14 cellular contexts compared by ENCODE assay signal in genomic region chr1:160578694-160579191, GRCh38. TPM values are rescaled to one million over a fixed set of nuclear protein-coding genes. Genes with fewer than 3 reads are reported as not detected.
DNase-seq lines count a peak whose midpoint lies in the region; ATAC-seq and TF ChIP-seq lines count a peak whose summit lies in the region.
"Had no signal": no experiment of that assay in that cellular context is flagged by ENCODE, and none has a peak within 500 bp of the region (broad histone marks: within the 10 kb centered on the region; RNA-seq: fewer than 3 reads in every experiment).

No MANE protein-coding gene starts in this region.

- no peaks in the 10 kb centered on the region for H3K27me3 Mint-ChIP-seq in activated CD8-positive, alpha-beta T cell treated with anti-CD3 and anti-CD28 coated beads for 36 hours
- H3K27me3 Mint-ChIP-seq in memory B cell (no peaks in the 10 kb centered on the region), progenitor cell of endocrine pancreas (no peaks in the 10 kb centered on the region)

- H3K4me3 ChIP-seq in heart right ventricle (peak overlapping the region in 6 of 10 donors; percentile 19 to 58 (median 25)), vagina (peak overlapping the region; percentile 5 to 19)
- H3K4me3 ChIP-seq: cardiac muscle cell had no signal

- peak overlapping the region; percentile 94 for H3K27ac Mint-ChIP-seq in activated CD8-positive, alpha-beta T cell treated with anti-CD3 and anti-CD28 coated beads for 36 hours
- H3K27ac Mint-ChIP-seq in memory B cell (peak overlapping the region; percentile 96), progenitor cell of endocrine pancreas (no peak overlapping the region)

- peaks cover 12% of the 10 kb centered on the region for H3K9me3 Mint-ChIP-seq in activated CD8-positive, alpha-beta T cell treated with anti-CD3 and anti-CD28 coated beads for 36 hours
- H3K9me3 Mint-ChIP-seq in memory B cell (no peaks in the 10 kb centered on the region), progenitor cell of endocrine pancreas (ENCODE audit: low read depth) (peaks cover 6% of the 10 kb centered on the region)

- H3K36me3 Mint-ChIP-seq in activated CD8-positive, alpha-beta T cell treated with anti-CD3 and anti-CD28 coated beads for 36 hours (ENCODE audit: low read depth), result peaks cover 29% of the 10 kb centered on the region
- peaks cover 3% of the 10 kb centered on the region for H3K36me3 Mint-ChIP-seq in memory B cell
- peaks cover 3% of the 10 kb centered on the region for H3K36me3 Mint-ChIP-seq in progenitor cell of endocrine pancreas (ENCODE audit: insufficient read depth)

- peak overlapping the region in 5 of 10 donors; percentile 25 to 93 (median 47) for H3K27ac ChIP-seq in heart right ventricle
- H3K27ac ChIP-seq in vagina, result no peak overlapping the region
- H3K27ac ChIP-seq: cardiac muscle cell, gastrocnemius medialis had no signal

- CTCF ChIA-PET in activated CD8-positive, alpha-beta T cell treated with anti-CD3 and anti-CD28 coated beads for 36 hours (lab: Charles Lee), result interaction anchor here (0.8 to 3.9 kb wide), 4 partner anchors 27 to 203 kb away, joined by 3 to 34 read pairs (median 8); no protein-coding TSS in a partner anchor

- H3K36me3 ChIP-seq in heart right ventricle (no peaks in the 10 kb centered on the region), vagina (no peaks in the 10 kb centered on the region)
- H3K36me3 ChIP-seq: cardiac muscle cell, gastrocnemius medialis had no signal

- DNase-seq in heart right ventricle, result no peak
- DNase-seq in Right ventricle myocardium inferior (ENCODE audit: missing footprints), result no peak
- no peak for DNase-seq in activated CD8-positive, alpha-beta T cell treated with anti-CD3 and anti-CD28 coated beads for 36 hours
- DNase-seq in memory B cell (ENCODE audit: low spot score in 2 of 2), result no peak
- DNase-seq in vagina (ENCODE audit: extremely low spot score in 2 of 2), result no peak
- no peak for DNase-seq in progenitor cell of endocrine pancreas (ENCODE audit: low spot score, unreplicated experiment)
- no peak for DNase-seq in SIG-M5 treated with dmso at 0.1 percent for 504 hours (lab: John Stamatoyannopoulos, UW; ENCODE audit: unreplicated experiment)
- DNase-seq: activated CD4-positive, alpha-beta T cell treated with anti-CD3 and anti-CD28 coated beads, Interleukin-2, amount 50 U/mL, for 1 hour; gastrocnemius medialis had no signal

- no peak for TF ChIP-seq POLR2A in vagina (IDR thresholded peaks at IDR 0.05)

- TF ChIP-seq CTCF in heart right ventricle (IDR thresholded peaks at IDR 0.05), result no peak
- TF ChIP-seq CTCF in activated CD8-positive, alpha-beta T cell treated with anti-CD3 and anti-CD28 coated beads for 36 hours (IDR thresholded peaks at IDR 0.05), result no peak
- TF ChIP-seq CTCF in vagina (IDR thresholded peaks at IDR 0.05), result no peak
- TF ChIP-seq CTCF in progenitor cell of endocrine pancreas (IDR thresholded peaks at IDR 0.05; ENCODE audit: unreplicated experiment), result no peak

- WGBS in heart right ventricle, 2 donors, result 32 to 38% methylated on average over 3 of the region's 3 CpGs

- H3K27me3 ChIP-seq in heart right ventricle (no peaks in the 10 kb centered on the region), vagina (no peaks in the 10 kb centered on the region)
- H3K27me3 ChIP-seq: cardiac muscle cell, gastrocnemius medialis had no signal

- POLR2A ChIA-PET in activated CD8-positive, alpha-beta T cell treated with anti-CD3 and anti-CD28 coated beads for 36 hours (lab: Charles Lee), result interaction anchor here (0.6 to 2.5 kb wide), 5 partner anchors 10 to 53 kb away, joined by 3 to 10 read pairs (median 4); no protein-coding TSS in a partner anchor

- peaks cover 83% of the 10 kb centered on the region for H3K4me1 Mint-ChIP-seq in activated CD8-positive, alpha-beta T cell treated with anti-CD3 and anti-CD28 coated beads for 36 hours (ENCODE audit: low read depth)
- peaks cover 31% of the 10 kb centered on the region for H3K4me1 Mint-ChIP-seq in memory B cell
- peaks cover 9% of the 10 kb centered on the region for H3K4me1 Mint-ChIP-seq in progenitor cell of endocrine pancreas (ENCODE audit: low read depth)

- peaks cover 0 to 12% (median 0%) of the 10 kb centered on the region in 11 donors for H3K9me3 ChIP-seq in heart right ventricle
- H3K9me3 ChIP-seq in vagina, result no peaks in the 10 kb centered on the region
- H3K9me3 ChIP-seq: gastrocnemius medialis had no signal

- ATAC-seq in heart right ventricle, result no peak
- no peak for ATAC-seq in Right ventricle myocardium inferior
- no peak for ATAC-seq in activated CD8-positive, alpha-beta T cell treated with anti-CD3 and anti-CD28 coated beads for 36 hours
- ATAC-seq in memory B cell (ENCODE audit: low read depth), result no peak
- no peak for ATAC-seq in HG02763 (IDR thresholded peaks at IDR 0.05; ENCODE audit: unreplicated experiment)
- ATAC-seq: gastrocnemius medialis, sciatic nerve had no signal

- H3K4me1 ChIP-seq in heart right ventricle (peaks cover 0 to 35% (median 0%) of the 10 kb centered on the region in 9 donors), vagina (no peaks in the 10 kb centered on the region)
- H3K4me1 ChIP-seq: gastrocnemius medialis had no signal

- intact Hi-C loops in heart right ventricle (cut with DNase I) (no loop called here), Right ventricle myocardium inferior (cut with DNase I) (no loop called here), vagina (cut with DNase I) (no loop called here)
- intact Hi-C loops in activated CD8-positive, alpha-beta T cell treated with anti-CD3 and anti-CD28 coated beads for 36 hours (cut with micrococcal nuclease), result loop anchor here (5.0 kb wide), 1 partner anchor 56 kb away; the partner anchor contains the start of gene SLAMF6

- peak overlapping the region; percentile 85 for H3K4me3 Mint-ChIP-seq in activated CD8-positive, alpha-beta T cell treated with anti-CD3 and anti-CD28 coated beads for 36 hours
- H3K4me3 Mint-ChIP-seq in memory B cell (peak overlapping the region; percentile 93), progenitor cell of endocrine pancreas (ENCODE audit: low read depth) (no peak overlapping the region)

RNA-seq across cellular contexts. Expression of gene CD84, which starts 0.6 kb away (rescaled TPM):
- total RNA-seq in heart right ventricle (10 to 100 TPM in 1 of 10 donors, 1 to 10 TPM in 8, under 1 TPM in 1; 0.76 to 11.8 (median 2.1) TPM), Right ventricle myocardium inferior (3.4 TPM), vagina (8.1 TPM), progenitor cell of endocrine pancreas (not detected in 2 replicates)
- polyA plus RNA-seq in heart right ventricle, result under 1 TPM; 0.25 to 0.73 TPM
- total RNA-seq in activated CD8-positive, alpha-beta T cell treated with anti-CD3 and anti-CD28 coated beads for 36 hours, result 10 to 100 TPM; 18.1 to 20.1 TPM
- total RNA-seq: cardiac muscle cell, HT1080 had no signal
- polyA plus RNA-seq: BJ, cardiac muscle cell had no signal

RNA-seq across cellular contexts. Expression of gene SLAMF6, which starts 55.7 kb away (rescaled TPM):
- total RNA-seq in heart right ventricle (1 to 10 TPM in 1 of 10 donors, under 1 TPM in 6, not detected in 3; 0.10 to 2.7 (median 0.33) TPM), Right ventricle myocardium inferior (0.46 TPM), vagina (8.6 TPM), progenitor cell of endocrine pancreas (not detected in 2 replicates)
- polyA plus RNA-seq in heart right ventricle, result under 1 TPM; 0.20 to 0.66 TPM
- 10 to 100 TPM; 42.8 to 43.9 TPM for total RNA-seq in activated CD8-positive, alpha-beta T cell treated with anti-CD3 and anti-CD28 coated beads for 36 hours
- total RNA-seq: cardiac muscle cell, HT1080 had no signal
- polyA plus RNA-seq: BJ, cardiac muscle cell had no signal
